ENCODE assay signal across 1 cellular context in the genomic region with DNA sequence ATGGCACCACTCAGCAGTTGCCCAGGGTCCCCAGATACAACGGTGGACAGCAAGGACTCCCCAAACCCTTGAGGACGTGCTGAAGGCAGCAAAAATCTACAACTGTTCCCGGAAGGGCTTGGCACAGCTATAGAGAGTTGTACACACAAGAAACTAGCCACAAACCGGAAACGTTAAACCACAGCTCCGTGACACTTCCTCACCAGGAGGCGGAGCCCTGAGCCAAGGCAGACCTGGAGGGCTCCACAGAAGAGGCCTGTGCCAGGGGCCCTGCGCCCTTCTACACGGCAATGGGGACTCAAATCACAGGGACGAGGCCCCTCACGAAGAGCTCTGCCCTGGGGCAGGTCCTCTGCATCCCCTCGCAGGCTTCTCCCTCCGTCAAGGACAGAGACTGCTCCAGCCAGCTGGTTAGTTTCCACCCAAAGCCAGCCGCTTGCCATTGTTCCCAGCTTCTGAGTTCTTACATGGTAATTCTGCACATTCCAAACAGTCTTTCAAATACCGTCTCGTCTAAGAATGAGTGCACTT.
TF ChIP-seq lines count a peak whose summit lies in the region.

No MANE protein-coding gene starts in this region.

TF ChIP-seq in SK-N-SH, 30 proteins besides CTCF, POLR2A, EP300 and RAD21 (continued from another document):
- TF ChIP-seq, protein P1, sequence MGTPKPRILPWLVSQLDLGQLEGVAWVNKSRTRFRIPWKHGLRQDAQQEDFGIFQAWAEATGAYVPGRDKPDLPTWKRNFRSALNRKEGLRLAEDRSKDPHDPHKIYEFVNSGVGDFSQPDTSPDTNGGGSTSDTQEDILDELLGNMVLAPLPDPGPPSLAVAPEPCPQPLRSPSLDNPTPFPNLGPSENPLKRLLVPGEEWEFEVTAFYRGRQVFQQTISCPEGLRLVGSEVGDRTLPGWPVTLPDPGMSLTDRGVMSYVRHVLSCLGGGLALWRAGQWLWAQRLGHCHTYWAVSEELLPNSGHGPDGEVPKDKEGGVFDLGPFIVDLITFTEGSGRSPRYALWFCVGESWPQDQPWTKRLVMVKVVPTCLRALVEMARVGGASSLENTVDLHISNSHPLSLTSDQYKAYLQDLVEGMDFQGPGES (IDR thresholded peaks at IDR 0.05; ENCODE audit: low read depth, low read length): no peak
- TF ChIP-seq, protein P2, sequence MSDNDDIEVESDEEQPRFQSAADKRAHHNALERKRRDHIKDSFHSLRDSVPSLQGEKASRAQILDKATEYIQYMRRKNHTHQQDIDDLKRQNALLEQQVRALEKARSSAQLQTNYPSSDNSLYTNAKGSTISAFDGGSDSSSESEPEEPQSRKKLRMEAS (IDR thresholded peaks at IDR 0.05; ENCODE audit: low read depth): no peak
- TF ChIP-seq, protein P3, sequence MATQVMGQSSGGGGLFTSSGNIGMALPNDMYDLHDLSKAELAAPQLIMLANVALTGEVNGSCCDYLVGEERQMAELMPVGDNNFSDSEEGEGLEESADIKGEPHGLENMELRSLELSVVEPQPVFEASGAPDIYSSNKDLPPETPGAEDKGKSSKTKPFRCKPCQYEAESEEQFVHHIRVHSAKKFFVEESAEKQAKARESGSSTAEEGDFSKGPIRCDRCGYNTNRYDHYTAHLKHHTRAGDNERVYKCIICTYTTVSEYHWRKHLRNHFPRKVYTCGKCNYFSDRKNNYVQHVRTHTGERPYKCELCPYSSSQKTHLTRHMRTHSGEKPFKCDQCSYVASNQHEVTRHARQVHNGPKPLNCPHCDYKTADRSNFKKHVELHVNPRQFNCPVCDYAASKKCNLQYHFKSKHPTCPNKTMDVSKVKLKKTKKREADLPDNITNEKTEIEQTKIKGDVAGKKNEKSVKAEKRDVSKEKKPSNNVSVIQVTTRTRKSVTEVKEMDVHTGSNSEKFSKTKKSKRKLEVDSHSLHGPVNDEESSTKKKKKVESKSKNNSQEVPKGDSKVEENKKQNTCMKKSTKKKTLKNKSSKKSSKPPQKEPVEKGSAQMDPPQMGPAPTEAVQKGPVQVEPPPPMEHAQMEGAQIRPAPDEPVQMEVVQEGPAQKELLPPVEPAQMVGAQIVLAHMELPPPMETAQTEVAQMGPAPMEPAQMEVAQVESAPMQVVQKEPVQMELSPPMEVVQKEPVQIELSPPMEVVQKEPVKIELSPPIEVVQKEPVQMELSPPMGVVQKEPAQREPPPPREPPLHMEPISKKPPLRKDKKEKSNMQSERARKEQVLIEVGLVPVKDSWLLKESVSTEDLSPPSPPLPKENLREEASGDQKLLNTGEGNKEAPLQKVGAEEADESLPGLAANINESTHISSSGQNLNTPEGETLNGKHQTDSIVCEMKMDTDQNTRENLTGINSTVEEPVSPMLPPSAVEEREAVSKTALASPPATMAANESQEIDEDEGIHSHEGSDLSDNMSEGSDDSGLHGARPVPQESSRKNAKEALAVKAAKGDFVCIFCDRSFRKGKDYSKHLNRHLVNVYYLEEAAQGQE (IDR thresholded peaks at IDR 0.05; ENCODE audit: low read depth, low read length): no peak
- TF ChIP-seq, protein P4, sequence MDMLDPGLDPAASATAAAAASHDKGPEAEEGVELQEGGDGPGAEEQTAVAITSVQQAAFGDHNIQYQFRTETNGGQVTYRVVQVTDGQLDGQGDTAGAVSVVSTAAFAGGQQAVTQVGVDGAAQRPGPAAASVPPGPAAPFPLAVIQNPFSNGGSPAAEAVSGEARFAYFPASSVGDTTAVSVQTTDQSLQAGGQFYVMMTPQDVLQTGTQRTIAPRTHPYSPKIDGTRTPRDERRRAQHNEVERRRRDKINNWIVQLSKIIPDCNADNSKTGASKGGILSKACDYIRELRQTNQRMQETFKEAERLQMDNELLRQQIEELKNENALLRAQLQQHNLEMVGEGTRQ (IDR thresholded peaks at IDR 0.05; ENCODE audit: borderline replicate concordance, low read depth, low read length): no peak
- TF ChIP-seq TEAD4 (IDR thresholded peaks at IDR 0.05; ENCODE audit: borderline replicate concordance, insufficient read depth) (no peak), JUND (IDR thresholded peaks at IDR 0.05) (no peak), POLR2AphosphoS5 (IDR thresholded peaks at IDR 0.05; ENCODE audit: low read depth, low read length) (no peak), FOSL2 (IDR thresholded peaks at IDR 0.05; ENCODE audit: borderline replicate concordance, low read depth) (no peak)
